ENCODE assay signal across 1 cellular context in the genomic region with DNA sequence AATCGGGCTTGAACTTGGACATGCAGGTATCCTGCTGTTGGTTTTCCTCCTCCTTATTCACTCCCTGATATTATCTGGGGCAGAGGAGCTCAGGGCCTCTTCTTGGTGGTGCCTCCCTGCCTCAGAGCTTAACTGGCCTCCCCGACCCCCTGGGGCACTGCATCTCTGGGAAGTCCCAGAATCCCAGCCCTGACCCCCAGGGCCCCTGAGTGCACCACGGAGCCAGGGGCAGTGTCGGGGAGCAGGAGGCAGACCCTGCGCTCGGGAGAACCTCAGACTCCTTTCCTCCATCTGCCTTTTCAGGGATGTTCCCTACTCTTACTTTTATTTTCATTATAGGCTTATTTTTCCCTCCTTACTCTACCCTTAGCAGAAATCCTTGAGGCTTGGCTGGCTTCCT.
TF ChIP-seq lines count a peak whose summit lies in the region.

No MANE protein-coding gene starts in this region.

TF ChIP-seq in H1, 55 proteins besides CTCF, POLR2A, EP300 and RAD21:
- TF ChIP-seq CTBP2 (IDR thresholded peaks at IDR 0.05; ENCODE audit: borderline replicate concordance, insufficient read depth, insufficient read length, low read length) (no peak), CHD2 (IDR thresholded peaks at IDR 0.05; ENCODE audit: low read length) (no peak), POU5F1 (IDR thresholded peaks at IDR 0.05; ENCODE audit: low read depth, low read length) (no peak), SUZ12 (IDR thresholded peaks at IDR 0.05; ENCODE audit: low read length) (no peak), E2F6 (IDR thresholded peaks at IDR 0.05) (no peak), KDM1A (IDR thresholded peaks at IDR 0.05; ENCODE audit: borderline replicate concordance, low read length) (no peak), RFX5 (IDR thresholded peaks at IDR 0.05; ENCODE audit: borderline replicate concordance, low read depth, low read length) (no peak), ASH2L (IDR thresholded peaks at IDR 0.05; ENCODE audit: low read length) (no peak)
